In genomic region chr17:12252442-12252841, GRCh38 we compare ENCODE assay signal across 15 cellular contexts.
A peak's percentile ranks its signal among the peaks of the same experiment; 100 is the strongest.
DNase-seq lines count a peak whose midpoint lies in the region; ATAC-seq and TF ChIP-seq lines count a peak whose summit lies in the region.
"Had no signal": no experiment of that assay in that cellular context is flagged by ENCODE, and none has a peak within 500 bp of the region (broad histone marks: within the 10 kb centered on the region; RNA-seq: fewer than 3 reads in every experiment).

No MANE protein-coding gene starts in this region.

- DNase-seq in Right ventricle myocardium superior (no peak), cardiac septum (ENCODE audit: low spot score) (no peak), left cardiac atrium (no peak), coronary artery (ENCODE audit: low spot score) (no peak), ureter (ENCODE audit: low spot score) (no peak)
- DNase-seq: 8988T; AML-193; Caco-2; CD8-positive, alpha-beta memory T cell; DND-41; GDM1 had no signal

- TF ChIP-seq CTCF in coronary artery (IDR thresholded peaks at IDR 0.05): no peak

- no peaks in the 10 kb centered on the region for H3K27me3 ChIP-seq in muscle layer of colon (ENCODE audit: control insufficient read depth in 1 of 2, insufficient read depth in 2 of 2, low read length in 2 of 2)
- H3K27me3 ChIP-seq: BLaER1 had no signal

- no peaks in the 10 kb centered on the region for H3K9me3 ChIP-seq in muscle layer of colon (ENCODE audit: low read length)
- H3K9me3 ChIP-seq: BLaER1, Caco-2, HAP-1 had no signal

- ATAC-seq in Right ventricle myocardium superior (ENCODE audit: poor library complexity): peak; percentile 72
- ATAC-seq in left cardiac atrium: peak; percentile 65 to 77
- ATAC-seq in GM18502 (IDR thresholded peaks at IDR 0.05; ENCODE audit: poor library complexity, unreplicated experiment): no peak

- H3K4me3 ChIP-seq in muscle layer of colon (ENCODE audit: low read depth in 1 of 2, low read length in 2 of 2): no peak overlapping the region
- no peak overlapping the region for H3K4me3 ChIP-seq in coronary artery
- H3K4me3 ChIP-seq: BLaER1, HAP-1 had no signal

- intact Hi-C loops in Right ventricle myocardium superior (cut with DNase I): loop anchor here (10.0 kb wide), 3 partner anchors 412 to 752 kb away; partner anchors contain the start of gene MYOCD
- intact Hi-C loops in cardiac septum (cut with DNase I): loop anchor here (10.0 kb wide), 1 partner anchor 292 kb away; no protein-coding TSS in a partner anchor
- intact Hi-C loops in left cardiac atrium (cut with DNase I): loop anchor here (5.0 to 10.0 kb wide), 3 partner anchors 292 to 752 kb away; partner anchors contain the start of gene MYOCD (in 1 of the 2)

- no peak overlapping the region for H3K9ac ChIP-seq in muscle layer of colon (ENCODE audit: low read length)
- H3K9ac ChIP-seq: BLaER1 had no signal

- H3K27ac ChIP-seq in muscle layer of colon (ENCODE audit: low read depth, low read length) (peak overlapping the region; percentile 35), coronary artery (peak overlapping the region in 1 of 2 donors; percentile 1)
- H3K27ac ChIP-seq: BLaER1 had no signal

- H3K36me3 ChIP-seq in muscle layer of colon (ENCODE audit: insufficient read depth, low read length): no peaks in the 10 kb centered on the region
- H3K36me3 ChIP-seq: BLaER1, HAP-1 had no signal

- H3K4me1 ChIP-seq in muscle layer of colon (ENCODE audit: insufficient read depth, low read length): peaks cover 33% of the 10 kb centered on the region
- H3K4me1 ChIP-seq: Caco-2, HAP-1 had no signal
